8 cellular contexts compared by ENCODE assay signal in the genomic region with DNA sequence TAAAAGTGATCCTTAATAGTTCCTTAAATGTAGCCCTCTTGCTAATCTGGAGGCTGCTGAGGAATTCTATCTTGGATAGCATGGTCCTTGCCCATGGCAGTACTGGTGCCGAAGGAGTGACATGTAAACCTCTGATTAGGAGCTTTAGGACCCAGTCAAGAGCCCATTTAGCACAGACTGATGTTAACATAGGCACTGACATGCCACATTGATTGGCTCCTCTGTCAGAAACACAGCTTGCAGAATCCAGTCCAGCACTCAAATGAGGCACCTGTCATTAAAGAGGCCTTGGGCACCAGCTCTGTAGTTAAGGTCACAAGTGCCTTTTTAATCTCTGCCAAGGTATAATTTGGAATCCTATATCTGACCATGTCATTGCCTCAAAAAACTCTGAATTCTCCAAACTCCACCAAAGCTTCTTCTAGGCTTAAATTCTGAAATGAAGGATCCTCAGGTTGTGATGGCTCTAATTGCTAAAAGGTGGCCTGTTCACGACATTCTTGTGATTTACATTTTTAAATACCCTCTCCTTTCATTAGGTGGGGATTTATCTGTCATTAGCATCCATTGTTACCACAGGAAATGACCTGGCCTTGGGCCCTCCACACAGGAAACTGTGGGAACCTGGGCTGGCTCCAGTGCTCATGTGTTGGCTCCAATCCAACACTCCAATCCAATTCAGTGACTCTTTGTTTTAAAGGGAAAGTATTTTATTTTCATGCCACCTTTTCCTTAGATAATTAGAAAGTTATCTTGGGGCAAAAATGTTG. TPM values are rescaled to one million over a fixed set of nuclear protein-coding genes. Genes with fewer than 3 reads are reported as not detected.
DNase-seq lines count a peak whose midpoint lies in the region; ATAC-seq, FAIRE-seq and TF ChIP-seq lines count a peak whose summit lies in the region.

No MANE protein-coding gene starts in this region.

- H2AK5ac ChIP-seq in mesenchymal stem cell (ENCODE audit: low read length, severe bottlenecking): peak overlapping the region; percentile 57

- H3K4me1 ChIP-seq in K562 (replicated peaks in 1 of 2; ENCODE audit: control insufficient read depth in 2 of 2, insufficient read depth in 2 of 2, low read length in 2 of 2): peaks cover 4 to 16% of the 10 kb centered on the region in 2 experiments; a peak in 4 of 5 replicates
- H3K4me1 ChIP-seq in mesenchymal stem cell (ENCODE audit: control insufficient read depth, insufficient read depth, low read depth, low read length): peaks cover 5% of the 10 kb centered on the region

- no peaks in the 10 kb centered on the region for H3K79me2 ChIP-seq in K562 (ENCODE audit: control insufficient read depth, insufficient read depth, low read length)

- POLR2A ChIA-PET in K562 (lab: Yijun Ruan, JAX): interaction anchor here (0.9 to 1.0 kb wide), 3 partner anchors 8 to 20 kb away, joined by 3 to 7 read pairs (median 3); no protein-coding TSS in a partner anchor

- no peaks in the 10 kb centered on the region for H3K27me3 ChIP-seq in K562 (ENCODE audit: control insufficient read depth in 2 of 2, insufficient read depth in 2 of 2, low read length in 2 of 2)
- no peaks in the 10 kb centered on the region for H3K27me3 ChIP-seq in mesenchymal stem cell (ENCODE audit: control insufficient read depth in 1 of 2, insufficient read depth in 1 of 2, low read length in 2 of 2)

- no peak overlapping the region for H3K14ac ChIP-seq in mesenchymal stem cell (ENCODE audit: low read length in 2 of 2)

- H3K36me3 ChIP-seq in K562 (ENCODE audit: control insufficient read depth, insufficient read depth, low read length) (no peaks in the 10 kb centered on the region), mesenchymal stem cell (ENCODE audit: control insufficient read depth in 1 of 2, insufficient read depth in 2 of 2, low read depth in 1 of 2, low read length in 2 of 2) (no peaks in the 10 kb centered on the region)

- CTCF ChIA-PET in K562 (lab: Yijun Ruan, JAX; ENCODE audit: low intra/inter-chr PET ratio): no interaction called here

- H3K9ac ChIP-seq in K562 (ENCODE audit: insufficient read depth in 1 of 2, low read depth in 2 of 2, low read length in 2 of 2): no peak overlapping the region
- no peak overlapping the region for H3K9ac ChIP-seq in mesenchymal stem cell (ENCODE audit: low read length)

- H3K9me1 ChIP-seq in K562 (ENCODE audit: control insufficient read depth, insufficient read depth, low read length): no peaks in the 10 kb centered on the region

- no peak overlapping the region for H3K18ac ChIP-seq in mesenchymal stem cell (ENCODE audit: low read depth in 1 of 2, low read length in 2 of 2)

- H3K27ac ChIP-seq in K562 (ENCODE audit: extremely low read depth, low read depth, low read length): no peak overlapping the region
- H3K27ac ChIP-seq in mesenchymal stem cell (ENCODE audit: low read length, poor library complexity, severe bottlenecking): peak overlapping the region; percentile 19

- no peak overlapping the region for H3K23ac ChIP-seq in mesenchymal stem cell (ENCODE audit: low read length in 2 of 2)

- TF ChIP-seq POLR2A in K562 (conservative IDR thresholded peaks at IDR 0.05): no peak

- intact Hi-C loops in K562 (cut with micrococcal nuclease): no loop called here
- intact Hi-C loops in posterior vena cava (cut with DNase I): no loop called here

- no peak for FAIRE-seq in K562 (lab: Jason Lieb, UNC)

- no peak overlapping the region for H3K4me3 ChIP-seq in K562
- no peak overlapping the region for H3K4me3 ChIP-seq in mesenchymal stem cell (ENCODE audit: insufficient read depth in 1 of 2, low read depth in 1 of 2, low read length in 2 of 2)

- H3K4ac ChIP-seq in mesenchymal stem cell (ENCODE audit: low read depth in 1 of 2, low read length in 2 of 2): no peak overlapping the region

- H3K4me2 ChIP-seq in K562 (ENCODE audit: insufficient read depth, low read length): no peak overlapping the region
- no peak overlapping the region for H3K4me2 ChIP-seq in mesenchymal stem cell (ENCODE audit: low read length, poor library complexity, severe bottlenecking)

- no peak overlapping the region for H2BK120ac ChIP-seq in mesenchymal stem cell (ENCODE audit: low read depth, low read length)

- no peaks in the 10 kb centered on the region for H3K79me1 ChIP-seq in mesenchymal stem cell (replicated peaks; ENCODE audit: low read length, poor library complexity, severe bottlenecking)

- 0 out of 2 replicates have a peak, but pooled peaks have one; percentile 19 for TF ChIP-seq EP300 in K562 (IDR thresholded peaks at IDR 0.05; ENCODE audit: low read length)

- H2AFZ ChIP-seq in K562 (ENCODE audit: low read depth, low read length) (no peak overlapping the region), mesenchymal stem cell (ENCODE audit: low read depth, low read length) (no peak overlapping the region)

- no peak overlapping the region for H2BK15ac ChIP-seq in mesenchymal stem cell (ENCODE audit: low read depth, poor library complexity, severe bottlenecking)

- ATAC-seq in K562 (no peak), omental fat pad (ENCODE audit: low FRiP score) (no peak)

- in situ Hi-C loops in K562 (cut with MboI): no loop called here

- no peaks in the 10 kb centered on the region for H4K20me1 ChIP-seq in K562 (replicated peaks; ENCODE audit: control insufficient read depth, insufficient read depth, low read length)

- no peak for TF ChIP-seq RAD21 in K562 (CRISPR knock-in tag; conservative IDR thresholded peaks at IDR 0.05 in 1 of 2, IDR thresholded peaks at IDR 0.05 in 1 of 2)

- 4% methylated on average over 2 of the region's 2 CpGs for WGBS in K562 (ENCODE audit: insufficient coverage, low coverage, missing lambda C conversion rate)
- WGBS in mesenchymal stem cell: 50% methylated on average over 2 of the region's 2 CpGs

- no peak overlapping the region for H4K91ac ChIP-seq in mesenchymal stem cell (ENCODE audit: low read length)

- TF ChIP-seq CTCF in K562 (IDR thresholded peaks at IDR 0.05 in 2 of 3, conservative IDR thresholded peaks at IDR 0.05 in 1 of 3; ENCODE audit: insufficient read depth in 2 of 3, low read depth in 1 of 3, low read length in 3 of 3): no peak
- TF ChIP-seq CTCF in omental fat pad (IDR thresholded peaks at IDR 0.05): no peak

- DNase-seq in H4 (ENCODE audit: low spot score) (peak; percentile 68), NCI-H1694 treated with DMSO at 0.1 percent for 48 hours (lab: John Stamatoyannopoulos, UW) (peak; percentile 31), K562 (ENCODE audit: extremely low read depth in 1 of 4, low spot score in 3 of 4) (peak in 3 of 4 experiments; percentile 30 to 45 (median 30)), mesenchymal stem cell (peak; percentile 39), NCI-H1930 (lab: John Stamatoyannopoulos, UW) (no peak), posterior vena cava (ENCODE audit: low spot score) (no peak), omental fat pad (ENCODE audit: low spot score) (no peak)
- no peak for DNase-seq in activated naive CD4-positive, alpha-beta T cell treated with Interleukin-2 at 50 U/mL for 16 hours

- BruUV-seq in K562 (replicated peaks; lab: Mats Ljungman, UMichigan): no TSS peak

- H4K8ac ChIP-seq in mesenchymal stem cell (ENCODE audit: low read length): peak overlapping the region; percentile 1

- H3K9me3 ChIP-seq in K562 (replicated peaks; ENCODE audit: control insufficient read depth, insufficient read depth, low read depth, low read length): no peaks in the 10 kb centered on the region
- no peaks in the 10 kb centered on the region for H3K9me3 ChIP-seq in mesenchymal stem cell (ENCODE audit: control insufficient read depth, low read length)

- peak overlapping the region in 1 of 2 experiments; percentile 70 for H2BK12ac ChIP-seq in mesenchymal stem cell (ENCODE audit: low read length in 2 of 2)

- H2BK5ac ChIP-seq in mesenchymal stem cell (ENCODE audit: low read depth, low read length, poor library complexity, severe bottlenecking): no peak overlapping the region

TF ChIP-seq in K562, 482 proteins besides CTCF, POLR2A, EP300 and RAD21 (continues in another document):
- TF ChIP-seq ZNF146 (CRISPR knock-in tag; IDR thresholded peaks at IDR 0.05; ENCODE audit: unreplicated experiment) (no peak), SNAPC5 (CRISPR knock-in tag; IDR thresholded peaks at IDR 0.05) (no peak), JUND (IDR thresholded peaks at IDR 0.05; ENCODE audit: borderline replicate concordance, low read depth, low read length) (0 out of 2 replicates have a peak, but pooled peaks have one; percentile 2), JUND (tag; IDR thresholded peaks at IDR 0.05; ENCODE audit: borderline replicate concordance, low read depth, low read length) (no peak), ZNF699 (CRISPR knock-in tag; IDR thresholded peaks at IDR 0.05; ENCODE audit: insufficient replicate concordance) (no peak), POLR3A (IDR thresholded peaks at IDR 0.05; ENCODE audit: borderline replicate concordance, extremely low read depth, insufficient read depth, insufficient read length) (no peak), MEIS2 (IDR thresholded peaks at IDR 0.05; ENCODE audit: partially characterized antibody) (peak; percentile 13), KAT7 (CRISPR knock-in tag; IDR thresholded peaks at IDR 0.05; ENCODE audit: borderline replicate concordance) (no peak), SOX6 (IDR thresholded peaks at IDR 0.05) (peak; percentile 28; the same call in 1 of the 2 replicates)

RNA-seq across cellular contexts. Expression of gene RNF7, which starts 57.3 kb away (rescaled TPM):
- 161 and 206 TPM in 2 replicates for total RNA-seq in H4 (2014; rRNA removed; shearing (Covaris generic))
- 14.2 and 22.7 TPM in 2 replicates for total RNA-seq in K562 (2011; cell fraction: chromatin; rRNA removed; ENCODE audit: low replicate concordance)
- total RNA-seq in K562 (2011; cell fraction: nucleolus; rRNA removed): 17.0 TPM in 2 replicates
- 28.5 and 47.3 TPM in 2 replicates for total RNA-seq in K562 (2011; cell fraction: nucleoplasm; rRNA removed)
- total RNA-seq in K562 (2014; rRNA removed) (34.7 and 38.8 TPM in 2 replicates), K562 (2014; rRNA removed; fragmentation: Illumina TruSeq; extraction: Trizol) (80.0 and 80.5 TPM in 2 replicates), K562 (2015; rRNA removed; fragmentation: Illumina TruSeq; extraction: Trizol) (69.1 and 77.9 TPM in 2 replicates), K562 (2021) (94.5 and 96.7 TPM in 2 replicates), posterior vena cava (10 to 100 TPM; 62.4 to 73.6 TPM), omental fat pad (10 to 100 TPM; 67.9 to 89.8 (median 77.4) TPM)
- polyA plus RNA-seq in K562 (2011; rRNA removed) (74.7 and 111 TPM in 2 replicates), K562 (2014; fragmentation: Illumina TruSeq; extraction: Trizol) (65.0 and 68.9 TPM in 2 replicates), K562 (2014; fragmentation: Nextera tagmentation; extraction: Ambion mirVana) (100 to 1,000 TPM; 112 to 133 TPM), K562 (2014; rRNA removed) (74.5 and 81.9 TPM in 2 replicates)
- 51.2 and 88.5 TPM in 2 replicates for polyA plus RNA-seq in K562 (2011; cell fraction: cytosol; rRNA removed)
- polyA plus RNA-seq in K562 (2011; cell fraction: nucleus; rRNA removed): 23.4 and 45.3 TPM in 2 replicates
- polyA plus RNA-seq in K562 (2012): 77.6 and 88.6 TPM in 2 replicates
- polyA minus RNA-seq in K562 (2011; rRNA and poly(A)+ RNA removed): 23.4 and 27.3 TPM in 2 replicates
- 15.2 and 27.5 TPM in 2 replicates for polyA minus RNA-seq in K562 (2011; cell fraction: cytosol; rRNA and poly(A)+ RNA removed)
- 10.0 and 19.7 TPM in 2 replicates for polyA minus RNA-seq in K562 (2011; cell fraction: nucleus; rRNA and poly(A)+ RNA removed)
- 196 TPM for polyA plus RNA-seq in mesenchymal stem cell (2013, experiment 1 of 2)
- 206 TPM for polyA plus RNA-seq in mesenchymal stem cell (2013, experiment 2 of 2)

Comparison
In these comparisons a context has a peak if more than half of its experiments do, and no peak if none do; other contexts are left out.
1. DNase-seq: peak in H4 (single experiment), NCI-H1694 treated with DMSO at 0.1 percent for 48 hours (single experiment), K562 (3 of 4) and mesenchymal stem cell (single experiment); none in NCI-H1930 (0 of 2), posterior vena cava (single experiment), omental fat pad (single experiment) and activated naive CD4-positive, alpha-beta T cell treated with Interleukin-2 at 50 U/mL for 16 hours (single experiment).